In genomic region chr6:152378154-152378553, GRCh38 we compare ENCODE assay signal across 12 cellular contexts.
DNase-seq lines count a peak whose midpoint lies in the region; ATAC-seq and TF ChIP-seq lines count a peak whose summit lies in the region.
"Had no signal": no experiment of that assay in that cellular context is flagged by ENCODE, and none has a peak within 500 bp of the region (broad histone marks: within the 10 kb centered on the region; RNA-seq: fewer than 3 reads in every experiment).

No MANE protein-coding gene starts in this region.

- H3K4me1 Mint-ChIP-seq in mesothelial cell of epicardium: peaks cover 28% of the 10 kb centered on the region
- H3K4me1 Mint-ChIP-seq: activated CD8-positive, alpha-beta memory T cell treated with anti-CD3 and anti-CD28 coated beads, Interleukin-2, amount 10 ng/mL, durations not matched to agents 7 days and 5 days; IgD-negative memory B cell had no signal

- H3K27ac ChIP-seq in cingulate gyrus (ENCODE audit: low read depth, low read length): peak overlapping the region; percentile 69
- H3K27ac ChIP-seq in mesenchymal stem cell (ENCODE audit: low read length, poor library complexity, severe bottlenecking): no peak overlapping the region
- peak overlapping the region; percentile 83 to 89 (median 84) for H3K27ac ChIP-seq in transverse colon
- H3K27ac ChIP-seq: neutrophil had no signal

- peak overlapping the region; percentile 99 for H3K9ac ChIP-seq in mesenchymal stem cell (ENCODE audit: low read length)

- no peak for TF ChIP-seq CTCF in transverse colon (IDR thresholded peaks at IDR 0.05)
- no peak for TF ChIP-seq CTCF in mesothelial cell of epicardium (IDR thresholded peaks at IDR 0.05; ENCODE audit: unreplicated experiment)

- H3K18ac ChIP-seq in mesenchymal stem cell (ENCODE audit: low read depth in 1 of 2, low read length in 2 of 2): no peak overlapping the region

- H3K4me1 ChIP-seq in mesenchymal stem cell (ENCODE audit: control insufficient read depth, insufficient read depth, low read depth, low read length) (no peaks in the 10 kb centered on the region), transverse colon (peaks cover 0 to 5% (median 0%) of the 10 kb centered on the region in 4 donors)

- H3K79me1 ChIP-seq in mesenchymal stem cell (replicated peaks; ENCODE audit: low read length, poor library complexity, severe bottlenecking): peaks cover 7% of the 10 kb centered on the region

- no peak overlapping the region for H3K14ac ChIP-seq in mesenchymal stem cell (ENCODE audit: low read length in 2 of 2)

- no peaks in the 10 kb centered on the region for H3K9me3 Mint-ChIP-seq in mesothelial cell of epicardium
- H3K9me3 Mint-ChIP-seq: IgD-negative memory B cell had no signal

- TF ChIP-seq POLR2A in transverse colon (IDR thresholded peaks at IDR 0.05): no peak

- H3K4me2 ChIP-seq in mesenchymal stem cell (ENCODE audit: low read length, poor library complexity, severe bottlenecking): no peak overlapping the region

- H4K8ac ChIP-seq in mesenchymal stem cell (ENCODE audit: low read length): no peak overlapping the region

- in situ Hi-C loops in transverse colon (cut with MboI; ENCODE audit: low pct_ligation_motif_present in 1 of 4, low pct_unique_long_range_greater_than_20kb in 1 of 4, low sequenced_read_pairs in 3 of 4): no loop called here

- intact Hi-C loops in transverse colon (cut with DNase I; ENCODE audit: low total_unique reads): no loop called here

- no peak overlapping the region for H3K4me3 Mint-ChIP-seq in mesothelial cell of epicardium
- H3K4me3 Mint-ChIP-seq: activated CD8-positive, alpha-beta memory T cell treated with anti-CD3 and anti-CD28 coated beads, Interleukin-2, amount 10 ng/mL, durations not matched to agents 7 days and 5 days; IgD-negative memory B cell had no signal

- no peaks in the 10 kb centered on the region for H3K27me3 Mint-ChIP-seq in mesothelial cell of epicardium (ENCODE audit: low read depth)

- no peak overlapping the region for H3K4ac ChIP-seq in mesenchymal stem cell (ENCODE audit: low read depth in 1 of 2, low read length in 2 of 2)

- no peak for ATAC-seq in GM18907 (IDR thresholded peaks at IDR 0.05; ENCODE audit: unreplicated experiment)
- ATAC-seq: activated CD8-positive, alpha-beta memory T cell treated with anti-CD3 and anti-CD28 coated beads, Interleukin-2, amount 10 ng/mL, durations not matched to agents 7 days and 5 days had no signal

- DNase-seq in NCI-H82 treated with DMSO at 0.1 percent for 48 hours (lab: John Stamatoyannopoulos, UW; ENCODE audit: unreplicated experiment) (peak; percentile 33), NCI-H82 (lab: John Stamatoyannopoulos, UW) (no peak), mesenchymal stem cell (peak; percentile 81), transverse colon (no peak), NOMO-1 (lab: John Stamatoyannopoulos, UW; ENCODE audit: unreplicated experiment in 2 of 2) (no peak), mesothelial cell of epicardium (ENCODE audit: low spot score in 2 of 2, unreplicated experiment in 2 of 2) (no peak)
- DNase-seq: activated CD8-positive, alpha-beta memory T cell treated with anti-CD3 and anti-CD28 coated beads, Interleukin-2, amount 10 ng/mL, durations not matched to agents 7 days and 5 days; NCI-H510A treated with DMSO at 0.1 percent for 48 hours had no signal

- H2AK5ac ChIP-seq in mesenchymal stem cell (ENCODE audit: low read length, severe bottlenecking): no peak overlapping the region

- no peak overlapping the region for H3K23ac ChIP-seq in mesenchymal stem cell (ENCODE audit: low read length in 2 of 2)

- no peak overlapping the region for H4K91ac ChIP-seq in mesenchymal stem cell (ENCODE audit: low read length)

- no peak overlapping the region for H3K27ac Mint-ChIP-seq in mesothelial cell of epicardium
- H3K27ac Mint-ChIP-seq: activated CD8-positive, alpha-beta memory T cell treated with anti-CD3 and anti-CD28 coated beads, Interleukin-2, amount 10 ng/mL, durations not matched to agents 7 days and 5 days; IgD-negative memory B cell had no signal

- H3K9me3 ChIP-seq in mesenchymal stem cell (ENCODE audit: control insufficient read depth, low read length): no peaks in the 10 kb centered on the region
- no peaks in the 10 kb centered on the region for H3K9me3 ChIP-seq in transverse colon
- H3K9me3 ChIP-seq: neutrophil had no signal

- 32% methylated on average over 4 of the region's 4 CpGs for WGBS in mesenchymal stem cell
- WGBS in transverse colon (ENCODE audit: low coverage in 1 of 2), 2 donors: 55 to 61% methylated on average over 4 of the region's 4 CpGs

- no peak overlapping the region for H2BK5ac ChIP-seq in mesenchymal stem cell (ENCODE audit: low read depth, low read length, poor library complexity, severe bottlenecking)

- H2BK12ac ChIP-seq in mesenchymal stem cell (ENCODE audit: low read length in 2 of 2): no peak overlapping the region

- H2AFZ ChIP-seq in mesenchymal stem cell (ENCODE audit: low read depth, low read length): no peak overlapping the region

- H3K36me3 ChIP-seq in mesenchymal stem cell (ENCODE audit: control insufficient read depth in 1 of 2, insufficient read depth in 2 of 2, low read depth in 1 of 2, low read length in 2 of 2) (peaks cover 7 to 26% of the 10 kb centered on the region in 2 experiments), transverse colon (no peaks in the 10 kb centered on the region)

- no peak overlapping the region for H2BK120ac ChIP-seq in mesenchymal stem cell (ENCODE audit: low read depth, low read length)

- H3K36me3 Mint-ChIP-seq in mesothelial cell of epicardium: peaks cover 5% of the 10 kb centered on the region
- H3K36me3 Mint-ChIP-seq: activated CD8-positive, alpha-beta memory T cell treated with anti-CD3 and anti-CD28 coated beads, Interleukin-2, amount 10 ng/mL, durations not matched to agents 7 days and 5 days; IgD-negative memory B cell had no signal

- no peak overlapping the region for H2BK15ac ChIP-seq in mesenchymal stem cell (ENCODE audit: low read depth, poor library complexity, severe bottlenecking)

- TF ChIP-seq EP300 in transverse colon (IDR thresholded peaks at IDR 0.05; ENCODE audit: low read depth): no peak

- H3K27me3 ChIP-seq in mesenchymal stem cell (ENCODE audit: control insufficient read depth in 1 of 2, insufficient read depth in 1 of 2, low read length in 2 of 2): no peaks in the 10 kb centered on the region
- no peaks in the 10 kb centered on the region for H3K27me3 ChIP-seq in transverse colon
- H3K27me3 ChIP-seq: neutrophil had no signal

- H3K4me3 ChIP-seq in mesenchymal stem cell (ENCODE audit: insufficient read depth in 1 of 2, low read depth in 1 of 2, low read length in 2 of 2): peak overlapping the region in 1 of 2 experiments; percentile 87
- H3K4me3 ChIP-seq in transverse colon: peak overlapping the region in 1 of 4 donors; percentile 38

Comparison
In these comparisons a context has a peak if more than half of its experiments do, and no peak if none do; other contexts are left out.
1. DNase-seq: peak in NCI-H82 treated with DMSO at 0.1 percent for 48 hours (single experiment) and mesenchymal stem cell (single experiment); none in NCI-H82 (single experiment), transverse colon (single experiment), NOMO-1 (0 of 2) and mesothelial cell of epicardium (0 of 2).